25 cellular contexts compared by ENCODE assay signal in genomic region chr2:135162377-135162776, GRCh38.
DNase-seq lines count a peak whose midpoint lies in the region; ATAC-seq, FAIRE-seq and TF ChIP-seq lines count a peak whose summit lies in the region.
"Had no signal": no experiment of that assay in that cellular context is flagged by ENCODE, and none has a peak within 500 bp of the region (broad histone marks: within the 10 kb centered on the region; RNA-seq: fewer than 3 reads in every experiment).

No MANE protein-coding gene starts in this region.

- peaks cover 90% of the 10 kb centered on the region for H3K36me3 ChIP-seq in RWPE2 (ENCODE audit: low read depth)

- H3K4me1 ChIP-seq in RWPE2 (ENCODE audit: insufficient read depth, poor library complexity, severe bottlenecking) = peaks cover 7% of the 10 kb centered on the region
- H3K4me1 ChIP-seq: adrenal gland, esophagus squamous epithelium, gastrocnemius medialis, right atrium auricular region, spleen, suprapubic skin had no signal

- no peaks in the 10 kb centered on the region for H3K27me3 ChIP-seq in RWPE2 (ENCODE audit: insufficient read depth, poor library complexity, severe bottlenecking)
- H3K27me3 ChIP-seq: adrenal gland, brain microvascular endothelial cell, esophagus squamous epithelium, gastrocnemius medialis, right atrium auricular region, spleen, suprapubic skin had no signal

- FAIRE-seq in islet of Langerhans (lab: Jason Lieb, UNC) = peak; percentile 30
- FAIRE-seq: kidney had no signal

- DNase-seq in G401 (ENCODE audit: low spot score) = peak; percentile 36
- DNase-seq in RWPE2 (ENCODE audit: low spot score) = no peak
- no peak for DNase-seq in stimulated activated CD4-positive, alpha-beta T cell treated with anti-CD3 and anti-CD28 coated beads, Interleukin-15, amount 100 ng/mL, for 24 hours
- no peak for DNase-seq in epidermal melanocyte (ENCODE audit: insufficient read length, low spot score)
- DNase-seq: activated CD4-positive, alpha-beta T cell treated with anti-CD3 and anti-CD28 coated beads for 1 hour; activated gamma-delta T cell treated with Interleukin-2 at 50 U/mL for 16 hours; adrenal gland; brain microvascular endothelial cell; effector CD8-positive, alpha-beta T cell; esophagus squamous epithelium; gastrocnemius medialis; Karpas-422; kidney; NCI-H187; PC-9; SHP77 treated with DMSO at 0.1 percent for 48 hours; spleen; stimulated activated CD4-positive, alpha-beta T cell treated with anti-CD3 and anti-CD28 coated beads, Interleukin-4, amount 100 ng/mL, for 1 hour; stimulated activated naive B cell treated with anti-CD40 and anti-IgM and Interleukin-4, amounts not matched to agents 10 μg/mL and 1 μg/mL and 100 μg/mL, for 72 hours had no signal

- no peak overlapping the region for H3K27ac ChIP-seq in RWPE2 (ENCODE audit: poor library complexity, severe bottlenecking)
- H3K27ac ChIP-seq: adrenal gland, brain microvascular endothelial cell, esophagus squamous epithelium, gastrocnemius medialis, PC-9, right atrium auricular region, suprapubic skin had no signal

- ATAC-seq in HG02798 (IDR thresholded peaks at IDR 0.05; ENCODE audit: poor library complexity, unreplicated experiment) = peak; percentile 38
- ATAC-seq in RWPE2 (ENCODE audit: low read depth) = peak; percentile 45; the same call in 1 of the 3 replicates
- ATAC-seq in HG03196 (IDR thresholded peaks at IDR 0.05; ENCODE audit: unreplicated experiment) = no peak
- ATAC-seq: gastrocnemius medialis; natural killer cell treated with Interleukin-12 subunit alpha and Interleukin-12 subunit beta and Interleukin-15 and Interleukin-18, amount 100 ng/mL, for 72 hours; stimulated activated naive B cell treated with anti-CD40 and anti-IgM and Interleukin-4, amounts not matched to agents 10 μg/mL and 1 μg/mL and 100 μg/mL, for 72 hours had no signal

- H3K9me3 ChIP-seq in RWPE2 (ENCODE audit: severe bottlenecking) = no peaks in the 10 kb centered on the region
- H3K9me3 ChIP-seq: adrenal gland, esophagus squamous epithelium, gastrocnemius medialis, right atrium auricular region, spleen, suprapubic skin had no signal

- in situ Hi-C loops in G401 (cut with HindIII; ENCODE audit: low sequenced_read_pairs) = no loop called here

- H3K4me3 ChIP-seq in RWPE2 (ENCODE audit: severe bottlenecking) = no peak overlapping the region
- H3K4me3 ChIP-seq: adrenal gland, esophagus squamous epithelium, gastrocnemius medialis, PC-9, right atrium auricular region, spleen, suprapubic skin had no signal

- no peak for TF ChIP-seq CTCF in RWPE2 (IDR thresholded peaks at IDR 0.05; ENCODE audit: poor library complexity, severe bottlenecking)
